ENCODE assay signal across 12 cellular contexts in the genomic region with DNA sequence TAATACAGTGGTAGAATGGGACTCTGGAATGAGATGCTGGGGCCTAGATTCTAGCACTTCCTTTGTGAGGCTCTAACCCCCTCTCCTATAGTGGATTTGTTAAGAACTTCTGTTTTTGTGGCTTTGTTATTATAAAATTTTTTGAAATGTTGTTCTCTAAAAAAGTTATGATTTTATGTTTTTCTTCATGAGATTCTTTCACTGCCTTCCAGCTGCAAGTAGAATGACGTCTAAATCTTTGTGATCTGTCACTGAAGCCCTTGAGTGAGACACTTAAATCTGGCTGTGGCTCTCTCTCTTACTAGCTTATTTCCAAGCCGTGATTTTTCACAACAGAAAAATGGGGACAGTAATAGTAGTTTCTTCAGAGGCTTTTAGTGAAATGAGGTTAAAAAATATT. TPM values are rescaled to one million over a fixed set of nuclear protein-coding genes. Genes with fewer than 3 reads are reported as not detected.
A peak's percentile ranks its signal among the peaks of the same experiment; 100 is the strongest.
DNase-seq lines count a peak whose midpoint lies in the region; ATAC-seq and TF ChIP-seq lines count a peak whose summit lies in the region.
"Had no signal": no experiment of that assay in that cellular context is flagged by ENCODE, and none has a peak within 500 bp of the region (broad histone marks: within the 10 kb centered on the region; RNA-seq: fewer than 3 reads in every experiment).

No MANE protein-coding gene starts in this region.

- H3K36me3 ChIP-seq in thymus (ENCODE audit: control insufficient read depth, insufficient read depth) = peaks cover 4% of the 10 kb centered on the region
- H3K36me3 ChIP-seq: pancreas, uterus had no signal

- H3K27ac ChIP-seq in thymus (ENCODE audit: low read depth) = peak overlapping the region; percentile 77
- H3K27ac ChIP-seq: pancreas, uterus had no signal

- WGBS in thymus = 22% methylated on average over 2 of the region's 2 CpGs

- CTCF ChIA-PET in activated naive CD4-positive, alpha-beta T cell treated with anti-CD3 and anti-CD28 coated beads for 36 hours (lab: Charles Lee) = interaction anchor here (0.6 to 8.5 kb wide), 10 partner anchors 8 to 161 kb away, joined by 3 to 68 read pairs (median 6); partner anchors contain the start of gene CASP10

- peak overlapping the region; percentile 66 for H3K4me3 ChIP-seq in thymus (ENCODE audit: low read length)
- H3K4me3 ChIP-seq: uterus had no signal

- peak overlapping the region; percentile 94 for H3K4me3 Mint-ChIP-seq in activated naive CD4-positive, alpha-beta T cell treated with anti-CD3 and anti-CD28 coated beads for 36 hours
- peak overlapping the region; percentile 94 for H3K4me3 Mint-ChIP-seq in T-helper 1 cell treated with Interleukin-12 subunit alpha and Interleukin-12 subunit beta and Interleukin-4 antibody, amounts not matched to agents 30 μg/mL and 1 μg/mL, for 36 hours
- H3K4me3 Mint-ChIP-seq in immature natural killer cell = peak overlapping the region; percentile 95 to 100 (median 100)

- no peaks in the 10 kb centered on the region for H3K27me3 ChIP-seq in thymus (ENCODE audit: control insufficient read depth, insufficient read depth)
- H3K27me3 ChIP-seq: pancreas, uterus had no signal

- H3K27me3 Mint-ChIP-seq in activated naive CD4-positive, alpha-beta T cell treated with anti-CD3 and anti-CD28 coated beads for 36 hours (ENCODE audit: low read depth) = no peaks in the 10 kb centered on the region
- H3K27me3 Mint-ChIP-seq in T-helper 1 cell treated with Interleukin-12 subunit alpha and Interleukin-12 subunit beta and Interleukin-4 antibody, amounts not matched to agents 30 μg/mL and 1 μg/mL, for 36 hours (ENCODE audit: low read depth) = no peaks in the 10 kb centered on the region
- peaks cover 31 to 35% (median 33%) of the 10 kb centered on the region in 3 donors for H3K27me3 Mint-ChIP-seq in immature natural killer cell (ENCODE audit: low read depth in 3 of 3)

- H3K9me3 Mint-ChIP-seq in activated naive CD4-positive, alpha-beta T cell treated with anti-CD3 and anti-CD28 coated beads for 36 hours = no peaks in the 10 kb centered on the region
- no peaks in the 10 kb centered on the region for H3K9me3 Mint-ChIP-seq in T-helper 1 cell treated with Interleukin-12 subunit alpha and Interleukin-12 subunit beta and Interleukin-4 antibody, amounts not matched to agents 30 μg/mL and 1 μg/mL, for 36 hours
- no peaks in the 10 kb centered on the region for H3K9me3 Mint-ChIP-seq in immature natural killer cell

- TF ChIP-seq POLR2A in erythroblast (IDR thresholded peaks at IDR 0.05; ENCODE audit: low read length) = no peak

- peaks cover 79% of the 10 kb centered on the region for H3K4me1 Mint-ChIP-seq in activated naive CD4-positive, alpha-beta T cell treated with anti-CD3 and anti-CD28 coated beads for 36 hours (ENCODE audit: low read depth)
- peaks cover 59% of the 10 kb centered on the region for H3K4me1 Mint-ChIP-seq in T-helper 1 cell treated with Interleukin-12 subunit alpha and Interleukin-12 subunit beta and Interleukin-4 antibody, amounts not matched to agents 30 μg/mL and 1 μg/mL, for 36 hours (ENCODE audit: low read depth)
- peaks cover 85 to 93% of the 10 kb centered on the region in 2 donors for H3K4me1 Mint-ChIP-seq in immature natural killer cell

- intact Hi-C loops in activated naive CD4-positive, alpha-beta T cell treated with anti-CD3 and anti-CD28 coated beads for 36 hours (cut with micrococcal nuclease) = loop anchor here (1.0 to 5.0 kb wide), 12 partner anchors 8 to 1380 kb away; partner anchors contain the start of genes ALS2, NOP58, STRADB and TMEM237

- H3K9me3 ChIP-seq in thymus (ENCODE audit: control insufficient read depth) = no peaks in the 10 kb centered on the region
- H3K9me3 ChIP-seq: pancreas, uterus had no signal

- no peak for ATAC-seq in HG03039 (IDR thresholded peaks at IDR 0.05; ENCODE audit: unreplicated experiment)
- ATAC-seq: esophagus mucosa, pancreas had no signal

- H3K4me1 ChIP-seq in thymus (ENCODE audit: control insufficient read depth, insufficient read depth, low read length) = peaks cover 32% of the 10 kb centered on the region
- H3K4me1 ChIP-seq: uterus had no signal

- DNase-seq in activated naive CD4-positive, alpha-beta T cell treated with anti-CD3 and anti-CD28 coated beads for 36 hours = no peak
- DNase-seq in activated naive CD4-positive, alpha-beta T cell treated with anti-CD3 and anti-CD28 coated beads, Interleukin-2, amount 50 U/mL, for 16 hours = no peak
- DNase-seq in immature natural killer cell (peak in 1 of 3 donors; percentile 35), erythroblast (lab: John Stamatoyannopoulos, UW) (no peak), superior temporal gyrus (ENCODE audit: extremely low spot score) (no peak)
- DNase-seq: NCI-H1694 treated with DMSO at 0.1 percent for 48 hours, pancreas, uterus had no signal

- H3K36me3 Mint-ChIP-seq in activated naive CD4-positive, alpha-beta T cell treated with anti-CD3 and anti-CD28 coated beads for 36 hours (ENCODE audit: low read depth) = peaks cover 19% of the 10 kb centered on the region
- H3K36me3 Mint-ChIP-seq in T-helper 1 cell treated with Interleukin-12 subunit alpha and Interleukin-12 subunit beta and Interleukin-4 antibody, amounts not matched to agents 30 μg/mL and 1 μg/mL, for 36 hours (ENCODE audit: low read depth) = peaks cover 34% of the 10 kb centered on the region
- peaks cover 10 to 20% (median 13%) of the 10 kb centered on the region in 3 donors for H3K36me3 Mint-ChIP-seq in immature natural killer cell

- H3K27ac Mint-ChIP-seq in activated naive CD4-positive, alpha-beta T cell treated with anti-CD3 and anti-CD28 coated beads for 36 hours = peak overlapping the region; percentile 98
- peak overlapping the region; percentile 97 for H3K27ac Mint-ChIP-seq in T-helper 1 cell treated with Interleukin-12 subunit alpha and Interleukin-12 subunit beta and Interleukin-4 antibody, amounts not matched to agents 30 μg/mL and 1 μg/mL, for 36 hours
- peak overlapping the region; percentile 97 to 100 (median 100) for H3K27ac Mint-ChIP-seq in immature natural killer cell

RNA-seq across cellular contexts. Expression of gene CASP8, which starts 1.6 kb away (rescaled TPM):
- 10 to 100 TPM; 37.0 to 39.8 TPM for total RNA-seq in activated naive CD4-positive, alpha-beta T cell treated with anti-CD3 and anti-CD28 coated beads for 36 hours
- polyA plus RNA-seq in immature natural killer cell = 100 to 1,000 TPM in 1 of 3 donors, 10 to 100 TPM in 2; 20.2 to 116 (median 28.0) TPM
- polyA plus RNA-seq in thymus = 41.1 TPM
